9 cellular contexts compared by ENCODE assay signal in the genomic region with DNA sequence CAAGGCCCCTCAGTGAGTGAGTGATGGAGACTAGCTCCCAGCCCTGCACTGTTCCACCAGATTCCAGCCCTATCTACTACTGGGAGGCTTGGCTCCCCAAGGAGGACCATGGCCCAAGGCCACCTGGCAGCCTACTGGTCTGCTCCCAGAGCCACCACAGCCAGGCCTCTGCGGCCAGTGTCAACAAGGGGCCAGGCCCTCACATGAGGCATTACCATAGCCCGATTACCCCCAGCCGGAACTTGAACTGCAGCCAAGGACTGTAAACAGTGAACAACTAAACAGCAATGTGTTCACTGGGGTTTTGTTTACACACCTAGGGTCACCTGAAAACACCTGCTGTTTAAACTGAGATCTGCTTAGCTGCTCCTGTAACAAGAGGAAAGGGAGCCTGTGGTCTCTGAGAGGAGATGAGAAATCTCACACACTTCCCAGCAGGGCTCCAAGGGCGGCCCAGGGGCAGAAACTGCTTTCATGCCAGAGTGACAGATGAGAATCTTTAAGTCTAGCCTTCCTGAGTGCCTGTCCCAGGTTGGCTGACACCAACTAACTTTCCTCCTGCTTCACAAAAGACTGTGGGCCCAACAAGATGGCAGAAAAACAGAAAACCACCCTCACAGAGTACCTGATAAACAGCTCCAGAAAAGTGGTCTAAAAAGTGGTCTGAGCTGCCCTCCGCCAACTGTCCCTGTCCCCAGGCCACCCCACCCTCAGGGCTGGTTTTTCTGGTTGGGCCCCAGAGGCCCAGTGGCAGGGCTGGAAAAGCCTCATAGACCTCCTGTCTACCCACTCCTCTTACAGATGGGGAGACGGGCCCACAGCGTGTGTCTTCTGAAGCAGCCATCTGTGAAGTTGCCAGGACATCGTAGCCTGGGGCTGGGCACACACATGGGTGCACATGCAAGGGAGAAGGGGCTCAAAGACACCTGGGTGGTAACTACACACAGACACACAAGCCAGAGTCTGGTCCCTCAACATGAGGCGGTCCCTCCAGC. TPM values are rescaled to one million over a fixed set of nuclear protein-coding genes. Genes with fewer than 3 reads are reported as not detected.
DNase-seq lines count a peak whose midpoint lies in the region; ATAC-seq lines count a peak whose summit lies in the region.
"Had no signal": no experiment of that assay in that cellular context is flagged by ENCODE, and none has a peak within 500 bp of the region (broad histone marks: within the 10 kb centered on the region; RNA-seq: fewer than 3 reads in every experiment).

No MANE protein-coding gene starts in this region.

- no peak overlapping the region for H3K4me3 ChIP-seq in effector memory CD4-positive, alpha-beta T cell (ENCODE audit: insufficient read depth, low read depth, low read length, poor library complexity, severe bottlenecking)
- H3K4me3 ChIP-seq: SK-N-MC had no signal

- peak; percentile 90 for DNase-seq in HT-29 (ENCODE audit: low spot score)
- peak; percentile 95 for DNase-seq in NCI-H510A (lab: John Stamatoyannopoulos, UW)
- peak; percentile 55 for DNase-seq in renal cortical epithelial cell (ENCODE audit: low read depth)
- DNase-seq in HUDEP-2 (lab: John Stamatoyannopoulos, UW; ENCODE audit: unreplicated experiment in 76 of 76) = no peak
- no peak for DNase-seq in effector memory CD4-positive, alpha-beta T cell

- peaks cover 88% of the 10 kb centered on the region for H3K36me3 ChIP-seq in effector memory CD4-positive, alpha-beta T cell (ENCODE audit: control insufficient read depth, insufficient read depth, low read length)

- ATAC-seq in esophagus mucosa (peak; percentile 11), GM18858 (IDR thresholded peaks at IDR 0.05; ENCODE audit: unreplicated experiment) (no peak), GM19023 (IDR thresholded peaks at IDR 0.05; ENCODE audit: unreplicated experiment) (no peak)

- no peaks in the 10 kb centered on the region for H3K4me1 ChIP-seq in effector memory CD4-positive, alpha-beta T cell (ENCODE audit: control insufficient read depth, insufficient read depth, low read length, poor library complexity, severe bottlenecking)

- no peaks in the 10 kb centered on the region for H3K27me3 ChIP-seq in effector memory CD4-positive, alpha-beta T cell (replicated peaks; ENCODE audit: control insufficient read depth, insufficient read depth, low read length, poor library complexity, severe bottlenecking)

- no peak overlapping the region for H3K27ac ChIP-seq in effector memory CD4-positive, alpha-beta T cell (ENCODE audit: insufficient read depth, low read length, poor library complexity, severe bottlenecking)
- H3K27ac ChIP-seq: SK-N-MC had no signal

- H3K9me3 ChIP-seq in effector memory CD4-positive, alpha-beta T cell (ENCODE audit: control insufficient read depth, low read length) = no peaks in the 10 kb centered on the region

RNA-seq across cellular contexts. Expression of a gene that starts 28.8 kb away (rescaled TPM):
- total RNA-seq in HT-29 (2014; rRNA removed; shearing (Covaris generic)) = 17.8 and 27.4 TPM in 2 replicates
- total RNA-seq in esophagus mucosa = 15.0 TPM
- total RNA-seq in renal cortical epithelial cell = 3.8 and 10.0 TPM in 2 replicates

Comparison
In these comparisons a context has a peak if more than half of its experiments do, and no peak if none do; other contexts are left out.
1. DNase-seq: peak in HT-29 (single experiment), NCI-H510A (single experiment) and renal cortical epithelial cell (single experiment); none in HUDEP-2 (0 of 76) and effector memory CD4-positive, alpha-beta T cell (0 of 3).